Comparison of ENCODE assay signal across 1 cellular context in the genomic region with DNA sequence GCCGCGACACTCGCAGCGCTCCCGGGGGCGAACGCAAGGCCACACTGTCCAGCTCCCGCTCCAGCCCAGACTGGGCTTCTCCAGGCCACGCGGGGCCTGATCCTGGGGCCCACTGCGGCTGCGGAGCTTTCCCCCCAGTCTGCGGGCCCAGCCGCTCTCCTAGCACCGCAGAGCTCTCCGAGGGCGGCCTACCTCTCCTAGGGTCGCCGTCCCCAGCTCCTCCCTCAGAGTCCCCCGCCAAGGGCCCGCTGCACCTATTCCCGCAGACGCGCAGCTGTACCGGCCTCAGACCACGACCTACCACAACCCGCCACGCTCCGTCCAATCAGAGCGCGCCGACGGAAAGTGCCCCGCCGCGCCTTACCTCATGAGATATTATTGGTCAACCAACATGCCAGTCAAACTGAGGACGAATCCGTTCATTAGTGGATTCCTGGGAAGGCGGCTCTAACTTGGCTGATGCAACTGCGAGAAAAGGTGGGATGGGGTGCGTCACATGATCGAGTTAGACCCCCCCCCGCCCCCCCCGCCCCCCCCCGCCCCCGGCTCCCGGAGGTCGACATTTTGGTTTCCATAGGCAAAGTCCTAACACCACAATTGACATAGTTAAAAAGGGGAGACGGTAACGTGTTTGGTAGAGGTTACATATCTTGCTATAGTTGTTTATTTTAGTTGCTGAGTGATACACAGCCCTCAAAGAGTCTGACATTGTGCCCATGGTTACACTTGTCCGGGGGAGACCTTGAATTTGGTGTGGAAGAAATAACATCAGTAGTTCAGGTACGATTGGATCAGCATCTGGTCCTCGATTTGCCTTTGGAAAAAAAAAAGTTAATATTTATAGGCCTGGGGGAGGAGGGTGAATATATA.
TF ChIP-seq lines count a peak whose summit lies in the region.

A gene (minus strand): TSS at position 278 of the 870 bp plus-strand sequence. CDS start 6,743 bp downstream, outside the sequence.

TF ChIP-seq in K562, 482 proteins besides CTCF, POLR2A, EP300 and RAD21 (continued from another document and continues in another):
- TF ChIP-seq, protein P1, sequence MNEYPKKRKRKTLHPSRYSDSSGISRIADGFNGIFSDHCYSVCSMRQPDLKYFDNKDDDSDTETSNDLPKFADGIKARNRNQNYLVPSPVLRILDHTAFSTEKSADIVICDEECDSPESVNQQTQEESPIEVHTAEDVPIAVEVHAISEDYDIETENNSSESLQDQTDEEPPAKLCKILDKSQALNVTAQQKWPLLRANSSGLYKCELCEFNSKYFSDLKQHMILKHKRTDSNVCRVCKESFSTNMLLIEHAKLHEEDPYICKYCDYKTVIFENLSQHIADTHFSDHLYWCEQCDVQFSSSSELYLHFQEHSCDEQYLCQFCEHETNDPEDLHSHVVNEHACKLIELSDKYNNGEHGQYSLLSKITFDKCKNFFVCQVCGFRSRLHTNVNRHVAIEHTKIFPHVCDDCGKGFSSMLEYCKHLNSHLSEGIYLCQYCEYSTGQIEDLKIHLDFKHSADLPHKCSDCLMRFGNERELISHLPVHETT (CRISPR knock-in tag; conservative IDR thresholded peaks at IDR 0.05 in 1 of 2, IDR thresholded peaks at IDR 0.05 in 1 of 2) = peak in 1 of 2 experiments; percentile 55; a peak in 2 of 4 replicates
- TF ChIP-seq POLR3G (IDR thresholded peaks at IDR 0.05; ENCODE audit: extremely low read depth, insufficient read length, insufficient replicate concordance) (no peak), RFX1 (IDR thresholded peaks at IDR 0.05) (no peak; the same call in 1 of the 2 replicates), PURB (CRISPR knock-in tag; IDR thresholded peaks at IDR 0.05; ENCODE audit: low read depth) (no peak), MAFG (tag; conservative IDR thresholded peaks at IDR 0.05) (no peak), FOXJ2 (tag; IDR thresholded peaks at IDR 0.05) (peak; percentile 86), ZNF175 (CRISPR knock-in tag; IDR thresholded peaks at IDR 0.05; ENCODE audit: low read depth) (peak; percentile 91), MCM2 (IDR thresholded peaks at IDR 0.05; ENCODE audit: low read depth) (no peak), EWSR1 (IDR thresholded peaks at IDR 0.05; ENCODE audit: borderline replicate concordance, low read depth, partially characterized antibody) (no peak), NFE2L1 (tag; IDR thresholded peaks at IDR 0.05; ENCODE audit: borderline replicate concordance, low read depth) (no peak), HNRNPK (IDR thresholded peaks at IDR 0.05; ENCODE audit: low read depth, low read length, poor library complexity, severe bottlenecking) (no peak), STAG1 (CRISPR knock-in tag; IDR thresholded peaks at IDR 0.05; ENCODE audit: borderline replicate concordance) (no peak), ZNF583 (CRISPR knock-in tag; IDR thresholded peaks at IDR 0.05) (peak; percentile 47; the same call in 1 of the 2 replicates), ZNF23 (CRISPR knock-in tag; IDR thresholded peaks at IDR 0.05) (no peak), NR2C1 (IDR thresholded peaks at IDR 0.05) (no peak), NR2C1 (tag; IDR thresholded peaks at IDR 0.05) (no peak; the same call in 1 of the 2 replicates), GATAD2A (IDR thresholded peaks at IDR 0.05) (no peak), MXI1 (IDR thresholded peaks at IDR 0.05; ENCODE audit: low read depth, low read length) (no peak; the same call in 1 of the 2 replicates), ZNF561 (CRISPR knock-in tag; conservative IDR thresholded peaks at IDR 0.05) (no peak; the same call in 1 of the 2 replicates), ZBTB7A (IDR thresholded peaks at IDR 0.05; ENCODE audit: borderline replicate concordance, control insufficient read depth, low read depth, low read length) (peak; percentile 92; the same call in 1 of the 2 replicates), ZNF551 (CRISPR knock-in tag; IDR thresholded peaks at IDR 0.05) (no peak), NFIX (CRISPR knock-in tag; IDR thresholded peaks at IDR 0.05; ENCODE audit: low read depth) (no peak), SRSF3 (IDR thresholded peaks at IDR 0.05; ENCODE audit: insufficient read depth, low read length) (peak; percentile 96), PHTF2 (CRISPR knock-in tag; IDR thresholded peaks at IDR 0.05) (no peak), KLF1 (tag; IDR thresholded peaks at IDR 0.05) (no peak), ZNF232 (CRISPR knock-in tag; IDR thresholded peaks at IDR 0.05) (no peak; the same call in 1 of the 2 replicates), GATA2 (CRISPR knock-in tag; IDR thresholded peaks at IDR 0.05) (no peak), MECOM (CRISPR knock-in tag; IDR thresholded peaks at IDR 0.05) (no peak), SAFB2 (IDR thresholded peaks at IDR 0.05; ENCODE audit: borderline replicate concordance, low read depth, low read length, severe bottlenecking) (no peak), SRSF7 (optimal IDR thresholded peaks at IDR 0.05; ENCODE audit: low read depth, low read length) (no peak), XRCC3 (IDR thresholded peaks at IDR 0.05) (no peak)
- TF ChIP-seq, protein P2, sequence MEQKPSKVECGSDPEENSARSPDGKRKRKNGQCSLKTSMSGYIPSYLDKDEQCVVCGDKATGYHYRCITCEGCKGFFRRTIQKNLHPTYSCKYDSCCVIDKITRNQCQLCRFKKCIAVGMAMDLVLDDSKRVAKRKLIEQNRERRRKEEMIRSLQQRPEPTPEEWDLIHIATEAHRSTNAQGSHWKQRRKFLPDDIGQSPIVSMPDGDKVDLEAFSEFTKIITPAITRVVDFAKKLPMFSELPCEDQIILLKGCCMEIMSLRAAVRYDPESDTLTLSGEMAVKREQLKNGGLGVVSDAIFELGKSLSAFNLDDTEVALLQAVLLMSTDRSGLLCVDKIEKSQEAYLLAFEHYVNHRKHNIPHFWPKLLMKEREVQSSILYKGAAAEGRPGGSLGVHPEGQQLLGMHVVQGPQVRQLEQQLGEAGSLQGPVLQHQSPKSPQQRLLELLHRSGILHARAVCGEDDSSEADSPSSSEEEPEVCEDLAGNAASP (IDR thresholded peaks at IDR 0.05) = no peak
- TF ChIP-seq, protein P3, sequence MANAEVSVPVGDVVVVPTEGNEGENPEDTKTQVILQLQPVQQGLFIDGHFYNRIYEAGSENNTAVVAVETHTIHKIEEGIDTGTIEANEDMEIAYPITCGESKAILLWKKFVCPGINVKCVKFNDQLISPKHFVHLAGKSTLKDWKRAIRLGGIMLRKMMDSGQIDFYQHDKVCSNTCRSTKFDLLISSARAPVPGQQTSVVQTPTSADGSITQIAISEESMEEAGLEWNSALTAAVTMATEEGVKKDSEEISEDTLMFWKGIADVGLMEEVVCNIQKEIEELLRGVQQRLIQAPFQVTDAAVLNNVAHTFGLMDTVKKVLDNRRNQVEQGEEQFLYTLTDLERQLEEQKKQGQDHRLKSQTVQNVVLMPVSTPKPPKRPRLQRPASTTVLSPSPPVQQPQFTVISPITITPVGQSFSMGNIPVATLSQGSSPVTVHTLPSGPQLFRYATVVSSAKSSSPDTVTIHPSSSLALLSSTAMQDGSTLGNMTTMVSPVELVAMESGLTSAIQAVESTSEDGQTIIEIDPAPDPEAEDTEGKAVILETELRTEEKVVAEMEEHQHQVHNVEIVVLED (CRISPR knock-in tag; IDR thresholded peaks at IDR 0.05) = no peak
- TF ChIP-seq, protein P4, sequence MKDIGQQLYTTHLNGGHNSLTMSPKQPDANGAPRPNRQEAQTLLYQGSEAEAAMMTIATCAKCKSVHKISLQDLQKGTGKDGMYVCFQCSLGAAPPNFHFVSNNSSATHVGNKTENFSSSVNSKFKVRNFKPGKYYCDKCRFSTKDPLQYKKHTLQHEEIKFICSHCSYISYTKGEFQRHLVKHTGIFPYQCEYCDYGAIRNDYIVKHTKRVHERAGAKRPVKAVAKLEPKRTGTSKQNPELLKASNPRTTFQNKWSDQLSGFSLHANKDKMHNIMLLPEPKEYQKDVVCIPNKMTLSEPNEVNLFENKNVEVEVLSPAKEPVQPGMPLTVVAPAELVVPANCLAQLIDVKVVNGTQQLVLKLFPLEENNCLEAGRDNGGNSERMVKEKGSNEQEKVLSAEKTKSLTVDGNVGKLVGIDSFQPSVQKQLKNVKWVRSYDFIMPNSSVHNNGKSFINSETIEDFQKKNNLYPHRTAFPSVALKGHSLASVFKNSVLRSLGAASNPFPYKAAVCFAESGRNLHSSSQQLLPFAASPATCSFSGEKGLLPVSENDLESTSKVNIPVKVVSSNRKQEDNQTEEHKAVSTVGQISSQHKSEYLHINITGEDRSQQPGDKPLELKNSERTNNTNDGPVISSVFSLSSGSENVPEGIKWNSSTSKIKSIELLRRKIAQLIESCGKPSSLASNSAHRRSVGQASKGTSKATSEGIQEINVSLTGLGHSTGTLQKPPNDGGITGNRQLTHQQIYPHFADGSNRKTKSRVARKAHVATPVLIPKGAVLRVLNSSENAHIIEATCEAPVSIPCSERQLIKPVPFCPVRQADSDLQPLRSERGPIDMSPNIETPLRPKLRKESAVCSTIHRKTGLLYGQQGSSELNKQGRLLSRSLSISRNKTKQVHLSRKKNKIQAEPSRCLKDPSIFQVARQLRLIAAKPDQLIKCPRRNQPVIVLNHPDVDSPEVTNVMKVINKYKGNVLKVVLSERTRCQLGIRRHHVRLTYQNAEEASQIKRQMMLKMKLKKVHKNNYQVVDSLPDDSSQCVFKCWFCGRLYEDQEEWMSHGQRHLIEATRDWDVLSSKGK (CRISPR knock-in tag; IDR thresholded peaks at IDR 0.05) = no peak
- TF ChIP-seq, protein P5, sequence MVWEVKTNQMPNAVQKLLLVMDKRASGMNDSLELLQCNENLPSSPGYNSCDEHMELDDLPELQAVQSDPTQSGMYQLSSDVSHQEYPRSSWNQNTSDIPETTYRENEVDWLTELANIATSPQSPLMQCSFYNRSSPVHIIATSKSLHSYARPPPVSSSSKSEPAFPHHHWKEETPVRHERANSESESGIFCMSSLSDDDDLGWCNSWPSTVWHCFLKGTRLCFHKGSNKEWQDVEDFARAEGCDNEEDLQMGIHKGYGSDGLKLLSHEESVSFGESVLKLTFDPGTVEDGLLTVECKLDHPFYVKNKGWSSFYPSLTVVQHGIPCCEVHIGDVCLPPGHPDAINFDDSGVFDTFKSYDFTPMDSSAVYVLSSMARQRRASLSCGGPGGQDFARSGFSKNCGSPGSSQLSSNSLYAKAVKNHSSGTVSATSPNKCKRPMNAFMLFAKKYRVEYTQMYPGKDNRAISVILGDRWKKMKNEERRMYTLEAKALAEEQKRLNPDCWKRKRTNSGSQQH (CRISPR knock-in tag; IDR thresholded peaks at IDR 0.05) = peak; percentile 89
- TF ChIP-seq, protein P6, sequence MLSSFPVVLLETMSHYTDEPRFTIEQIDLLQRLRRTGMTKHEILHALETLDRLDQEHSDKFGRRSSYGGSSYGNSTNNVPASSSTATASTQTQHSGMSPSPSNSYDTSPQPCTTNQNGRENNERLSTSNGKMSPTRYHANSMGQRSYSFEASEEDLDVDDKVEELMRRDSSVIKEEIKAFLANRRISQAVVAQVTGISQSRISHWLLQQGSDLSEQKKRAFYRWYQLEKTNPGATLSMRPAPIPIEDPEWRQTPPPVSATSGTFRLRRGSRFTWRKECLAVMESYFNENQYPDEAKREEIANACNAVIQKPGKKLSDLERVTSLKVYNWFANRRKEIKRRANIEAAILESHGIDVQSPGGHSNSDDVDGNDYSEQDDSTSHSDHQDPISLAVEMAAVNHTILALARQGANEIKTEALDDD (IDR thresholded peaks at IDR 0.05) = no peak
- TF ChIP-seq, protein P7, sequence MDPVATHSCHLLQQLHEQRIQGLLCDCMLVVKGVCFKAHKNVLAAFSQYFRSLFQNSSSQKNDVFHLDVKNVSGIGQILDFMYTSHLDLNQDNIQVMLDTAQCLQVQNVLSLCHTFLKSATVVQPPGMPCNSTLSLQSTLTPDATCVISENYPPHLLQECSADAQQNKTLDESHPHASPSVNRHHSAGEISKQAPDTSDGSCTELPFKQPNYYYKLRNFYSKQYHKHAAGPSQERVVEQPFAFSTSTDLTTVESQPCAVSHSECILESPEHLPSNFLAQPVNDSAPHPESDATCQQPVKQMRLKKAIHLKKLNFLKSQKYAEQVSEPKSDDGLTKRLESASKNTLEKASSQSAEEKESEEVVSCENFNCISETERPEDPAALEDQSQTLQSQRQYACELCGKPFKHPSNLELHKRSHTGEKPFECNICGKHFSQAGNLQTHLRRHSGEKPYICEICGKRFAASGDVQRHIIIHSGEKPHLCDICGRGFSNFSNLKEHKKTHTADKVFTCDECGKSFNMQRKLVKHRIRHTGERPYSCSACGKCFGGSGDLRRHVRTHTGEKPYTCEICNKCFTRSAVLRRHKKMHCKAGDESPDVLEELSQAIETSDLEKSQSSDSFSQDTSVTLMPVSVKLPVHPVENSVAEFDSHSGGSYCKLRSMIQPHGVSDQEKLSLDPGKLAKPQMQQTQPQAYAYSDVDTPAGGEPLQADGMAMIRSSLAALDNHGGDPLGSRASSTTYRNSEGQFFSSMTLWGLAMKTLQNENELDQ (CRISPR knock-in tag; IDR thresholded peaks at IDR 0.05; ENCODE audit: borderline replicate concordance) = no peak
- TF ChIP-seq, protein P8, sequence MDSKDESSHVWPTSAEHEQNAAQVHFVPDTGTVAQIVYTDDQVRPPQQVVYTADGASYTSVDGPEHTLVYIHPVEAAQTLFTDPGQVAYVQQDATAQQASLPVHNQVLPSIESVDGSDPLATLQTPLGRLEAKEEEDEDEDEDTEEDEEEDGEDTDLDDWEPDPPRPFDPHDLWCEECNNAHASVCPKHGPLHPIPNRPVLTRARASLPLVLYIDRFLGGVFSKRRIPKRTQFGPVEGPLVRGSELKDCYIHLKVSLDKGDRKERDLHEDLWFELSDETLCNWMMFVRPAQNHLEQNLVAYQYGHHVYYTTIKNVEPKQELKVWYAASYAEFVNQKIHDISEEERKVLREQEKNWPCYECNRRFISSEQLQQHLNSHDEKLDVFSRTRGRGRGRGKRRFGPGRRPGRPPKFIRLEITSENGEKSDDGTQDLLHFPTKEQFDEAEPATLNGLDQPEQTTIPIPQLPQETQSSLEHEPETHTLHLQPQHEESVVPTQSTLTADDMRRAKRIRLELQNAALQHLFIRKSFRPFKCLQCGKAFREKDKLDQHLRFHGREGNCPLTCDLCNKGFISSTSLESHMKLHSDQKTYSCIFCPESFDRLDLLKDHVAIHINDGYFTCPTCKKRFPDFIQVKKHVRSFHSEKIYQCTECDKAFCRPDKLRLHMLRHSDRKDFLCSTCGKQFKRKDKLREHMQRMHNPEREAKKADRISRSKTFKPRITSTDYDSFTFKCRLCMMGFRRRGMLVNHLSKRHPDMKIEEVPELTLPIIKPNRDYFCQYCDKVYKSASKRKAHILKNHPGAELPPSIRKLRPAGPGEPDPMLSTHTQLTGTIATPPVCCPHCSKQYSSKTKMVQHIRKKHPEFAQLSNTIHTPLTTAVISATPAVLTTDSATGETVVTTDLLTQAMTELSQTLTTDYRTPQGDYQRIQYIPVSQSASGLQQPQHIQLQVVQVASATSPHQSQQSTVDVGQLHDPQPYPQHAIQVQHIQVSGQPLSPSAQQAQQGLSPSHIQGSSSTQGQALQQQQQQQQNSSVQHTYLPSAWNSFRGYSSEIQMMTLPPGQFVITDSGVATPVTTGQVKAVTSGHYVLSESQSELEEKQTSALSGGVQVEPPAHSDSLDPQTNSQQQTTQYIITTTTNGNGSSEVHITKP (IDR thresholded peaks at IDR 0.05; ENCODE audit: partially characterized antibody) = peak; percentile 54
